14 cellular contexts compared by ENCODE assay signal in the genomic region with DNA sequence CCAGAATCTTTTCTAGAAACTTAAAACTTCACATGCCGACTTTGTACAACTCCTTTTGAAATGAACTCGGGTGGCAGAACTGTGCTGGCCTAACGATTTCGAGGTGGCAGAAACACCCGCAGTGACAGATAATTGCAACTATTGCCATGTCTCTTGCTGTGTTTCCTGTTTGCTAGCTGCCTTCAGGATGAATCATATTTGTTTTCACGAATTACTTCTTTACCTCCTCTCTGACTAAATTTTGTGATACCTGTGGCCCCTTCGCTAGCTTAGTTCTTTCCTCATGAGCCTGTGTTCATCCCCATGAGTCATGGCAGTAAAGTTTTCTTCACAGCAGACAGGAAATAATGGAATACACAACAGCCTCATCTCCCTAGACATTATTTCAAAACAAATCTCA. TPM values are rescaled to one million over a fixed set of nuclear protein-coding genes. Genes with fewer than 3 reads are reported as not detected.
DNase-seq lines count a peak whose midpoint lies in the region; ATAC-seq, FAIRE-seq and TF ChIP-seq lines count a peak whose summit lies in the region.
"Had no signal": no experiment of that assay in that cellular context is flagged by ENCODE, and none has a peak within 500 bp of the region (broad histone marks: within the 10 kb centered on the region; RNA-seq: fewer than 3 reads in every experiment).

No MANE protein-coding gene starts in this region.

- ATAC-seq in activated T-helper 17 cell treated with anti-CD3 and anti-CD28 coated beads, Interleukin-2, amount 50 U/mL, for 72 hours (replicated peaks): peak; percentile 85
- ATAC-seq: naive thymus-derived CD8-positive, alpha-beta T cell had no signal

- no peak overlapping the region for H2BK5ac ChIP-seq in mesendoderm (ENCODE audit: low read length)

- H3K9ac ChIP-seq in HUES64 (ENCODE audit: low read depth, low read length): no peak overlapping the region
- no peak overlapping the region for H3K9ac ChIP-seq in mesendoderm (ENCODE audit: low read length)

- no peak for TF ChIP-seq POLR2A in GM12892 (IDR thresholded peaks at IDR 0.05; ENCODE audit: low read depth, low read length)

- FAIRE-seq in GM12892 (lab: Jason Lieb, UNC): peak; percentile 5

- H2BK120ac ChIP-seq in mesendoderm (ENCODE audit: low read depth, low read length): no peak overlapping the region

- H3K4me3 Mint-ChIP-seq in activated T-helper 17 cell treated with anti-CD3 and anti-CD28 coated beads, Interleukin-2, amount 50 U/mL, for 72 hours: no peak overlapping the region
- H3K4me3 Mint-ChIP-seq: CD4-positive, alpha-beta T cell; naive thymus-derived CD8-positive, alpha-beta T cell had no signal

- H3K18ac ChIP-seq in mesendoderm (ENCODE audit: low read length): no peak overlapping the region

- no peak overlapping the region for H2BK15ac ChIP-seq in mesendoderm (replicated peaks; ENCODE audit: low read depth)

- no peak overlapping the region for H2AK5ac ChIP-seq in mesendoderm (ENCODE audit: low read length)

- H3K9me3 ChIP-seq in HUES64 (ENCODE audit: insufficient read depth, low read depth, low read length): no peaks in the 10 kb centered on the region
- H3K9me3 ChIP-seq: right atrium auricular region had no signal

- H3K4me1 Mint-ChIP-seq in activated T-helper 17 cell treated with anti-CD3 and anti-CD28 coated beads, Interleukin-2, amount 50 U/mL, for 72 hours: peaks cover 4% of the 10 kb centered on the region
- H3K4me1 Mint-ChIP-seq: naive thymus-derived CD8-positive, alpha-beta T cell had no signal

- peak overlapping the region; percentile 3 for H3K27ac Mint-ChIP-seq in activated T-helper 17 cell treated with anti-CD3 and anti-CD28 coated beads, Interleukin-2, amount 50 U/mL, for 72 hours
- H3K27ac Mint-ChIP-seq: CD4-positive, alpha-beta T cell had no signal

- peaks cover 11% of the 10 kb centered on the region; the same call in 1 of the 2 replicates for H3K4me1 ChIP-seq in HUES64 (ENCODE audit: insufficient read depth, low read length)
- H3K4me1 ChIP-seq in mesendoderm (ENCODE audit: control insufficient read depth, low read depth, low read length): no peaks in the 10 kb centered on the region
- H3K4me1 ChIP-seq: right atrium auricular region had no signal

- TF ChIP-seq CTCF in GM10248 (IDR thresholded peaks at IDR 0.05; ENCODE audit: control extremely low read depth, extremely low read depth, low read depth, missing control alignments): no peak

- no peak overlapping the region for H3K4me2 ChIP-seq in mesendoderm (ENCODE audit: low read length)

- peak overlapping the region; percentile 64; the same call in 1 of the 2 replicates for H3K27ac ChIP-seq in HUES64 (ENCODE audit: low read depth, low read length)
- H3K27ac ChIP-seq in mesendoderm (ENCODE audit: low read depth, low read length): peak overlapping the region; percentile 23
- H3K27ac ChIP-seq: dorsolateral prefrontal cortex, right atrium auricular region had no signal

- POLR2A ChIA-PET in GM10248 (lab: Yijun Ruan, JAX): no interaction called here

- H3K56ac ChIP-seq in mesendoderm (ENCODE audit: low read length): peak overlapping the region; percentile 15

- DNase-seq in GM12892 (ENCODE audit: insufficient read length) (no peak), mesendoderm (peak; percentile 81), hypothalamus (lab: John Stamatoyannopoulos, UW) (no peak), NCI-H1092 (lab: John Stamatoyannopoulos, UW) (no peak), GM10248 (ENCODE audit: extremely low spot score) (no peak)
- DNase-seq: CD4-positive, alpha-beta T cell; dorsolateral prefrontal cortex; naive thymus-derived CD8-positive, alpha-beta T cell; NCI-H1048; NCI-H748 treated with DMSO at 0.1 percent for 48 hours; SHP77 had no signal

- H3K36me3 ChIP-seq in HUES64 (ENCODE audit: insufficient read depth, low read length) (no peaks in the 10 kb centered on the region), mesendoderm (ENCODE audit: control insufficient read depth, insufficient read depth, low read length) (no peaks in the 10 kb centered on the region)
- H3K36me3 ChIP-seq: right atrium auricular region had no signal

- no peaks in the 10 kb centered on the region for H3K27me3 Mint-ChIP-seq in activated T-helper 17 cell treated with anti-CD3 and anti-CD28 coated beads, Interleukin-2, amount 50 U/mL, for 72 hours
- H3K27me3 Mint-ChIP-seq: CD4-positive, alpha-beta T cell; naive thymus-derived CD8-positive, alpha-beta T cell had no signal

- no peaks in the 10 kb centered on the region for H3K79me1 ChIP-seq in mesendoderm (ENCODE audit: low read length)

- no peak overlapping the region for H4K8ac ChIP-seq in mesendoderm (ENCODE audit: low read depth, low read length)

- CTCF ChIA-PET in GM10248 (lab: Yijun Ruan, JAX): interaction anchor here (1.4 kb wide), 1 partner anchor 9 kb away, joined by 4 read pairs; no protein-coding TSS in a partner anchor

- WGBS in HUES64: 54% methylated on average over 7 of the region's 7 CpGs
- WGBS in mesendoderm (ENCODE audit: extremely low coverage, insufficient coverage, low lambda C conversion rate): no CpG with 5 or more reads among the region's 7 CpGs

- H3K36me3 Mint-ChIP-seq in activated T-helper 17 cell treated with anti-CD3 and anti-CD28 coated beads, Interleukin-2, amount 50 U/mL, for 72 hours (ENCODE audit: low read depth): no peaks in the 10 kb centered on the region

- no peak overlapping the region for H3K4ac ChIP-seq in mesendoderm (ENCODE audit: low read depth, low read length)

- no peak overlapping the region for H3K23ac ChIP-seq in mesendoderm (ENCODE audit: low read length)

- no peak overlapping the region for H4K5ac ChIP-seq in mesendoderm (ENCODE audit: low read length)

- H3K4me3 ChIP-seq in HUES64 (ENCODE audit: low read length) (no peak overlapping the region), mesendoderm (ENCODE audit: low read length) (no peak overlapping the region)
- H3K4me3 ChIP-seq: dorsolateral prefrontal cortex, right atrium auricular region had no signal

- no peaks in the 10 kb centered on the region for H3K79me2 ChIP-seq in mesendoderm (ENCODE audit: control insufficient read depth, insufficient read depth, low read length)

- no peaks in the 10 kb centered on the region for H3K9me3 Mint-ChIP-seq in activated T-helper 17 cell treated with anti-CD3 and anti-CD28 coated beads, Interleukin-2, amount 50 U/mL, for 72 hours
- H3K9me3 Mint-ChIP-seq: CD4-positive, alpha-beta T cell; naive thymus-derived CD8-positive, alpha-beta T cell had no signal

- H3K27me3 ChIP-seq in HUES64 (ENCODE audit: insufficient read depth, low read length) (no peaks in the 10 kb centered on the region), mesendoderm (ENCODE audit: insufficient read depth, low read length, poor library complexity) (no peaks in the 10 kb centered on the region)
- H3K27me3 ChIP-seq: right atrium auricular region had no signal

RNA-seq across cellular contexts. Expression of gene MOSPD1, which starts 28.9 kb away (rescaled TPM):
- 6.9 TPM for polyA plus RNA-seq in GM12892 (2012; ENCODE audit: missing spikeins)
- polyA plus RNA-seq in HUES64 (2013, experiment 1 of 2): 13.6 TPM
- 16.0 TPM for polyA plus RNA-seq in HUES64 (2013, experiment 2 of 2)
- 10 to 100 TPM in 1 of 2 donors, 1 to 10 TPM in 1; 6.2 to 12.3 TPM for total RNA-seq in activated T-helper 17 cell treated with anti-CD3 and anti-CD28 coated beads, Interleukin-2, amount 50 U/mL, for 72 hours
- polyA plus RNA-seq in mesendoderm (2013, experiment 1 of 2): 28.1 TPM
- 28.3 TPM for polyA plus RNA-seq in mesendoderm (2013, experiment 2 of 2)
